ENCODE assay signal across 19 cellular contexts in the genomic region with DNA sequence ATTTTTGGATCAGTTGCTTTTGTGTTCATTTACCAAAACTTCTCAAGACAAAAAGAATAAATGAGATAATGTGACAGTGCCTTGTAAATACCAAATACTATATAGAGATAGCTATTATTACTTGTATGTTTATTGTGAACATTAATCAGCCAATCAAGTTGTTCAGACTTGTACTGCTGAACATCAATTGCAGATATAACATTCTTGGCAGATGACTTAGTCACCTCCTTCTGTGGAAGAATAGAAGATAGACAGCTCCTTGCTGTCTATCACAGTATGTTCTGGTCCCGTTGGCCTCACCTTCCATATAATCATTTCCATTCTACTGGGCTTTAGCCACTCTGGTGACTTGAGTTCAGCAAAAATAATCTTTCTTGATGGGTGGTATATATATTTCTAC. TPM values are rescaled to one million over a fixed set of nuclear protein-coding genes. Genes with fewer than 3 reads are reported as not detected.
DNase-seq lines count a peak whose midpoint lies in the region; ATAC-seq, FAIRE-seq and TF ChIP-seq lines count a peak whose summit lies in the region.
"Had no signal": no experiment of that assay in that cellular context is flagged by ENCODE, and none has a peak within 500 bp of the region (broad histone marks: within the 10 kb centered on the region; RNA-seq: fewer than 3 reads in every experiment).

No MANE protein-coding gene starts in this region.

- H4K20me1 ChIP-seq in astrocyte (ENCODE audit: insufficient read depth, low read length), result no peaks in the 10 kb centered on the region

- peaks cover 26% of the 10 kb centered on the region for H3K36me3 Mint-ChIP-seq in astrocyte (ENCODE audit: low read depth, unreplicated experiment)

- no peak overlapping the region for H3K4me2 ChIP-seq in astrocyte (ENCODE audit: low read length)

- H3K79me2 ChIP-seq in astrocyte (ENCODE audit: insufficient read depth, low read length), result no peaks in the 10 kb centered on the region

- H3K27me3 ChIP-seq in astrocyte (ENCODE audit: insufficient read depth, low read length), result no peaks in the 10 kb centered on the region
- H3K27me3 ChIP-seq in dorsolateral prefrontal cortex, result no peaks in the 10 kb centered on the region
- no peaks in the 10 kb centered on the region for H3K27me3 ChIP-seq in layer of hippocampus (ENCODE audit: control insufficient read depth, insufficient read depth, low read length)

- no peak overlapping the region for H3K4me3 Mint-ChIP-seq in astrocyte (ENCODE audit: unreplicated experiment)
- H3K4me3 Mint-ChIP-seq: B cell; CD4-positive, alpha-beta T cell had no signal

- no peaks in the 10 kb centered on the region for H3K9me3 Mint-ChIP-seq in astrocyte (ENCODE audit: unreplicated experiment)
- H3K9me3 Mint-ChIP-seq: CD4-positive, alpha-beta T cell had no signal

- no peaks in the 10 kb centered on the region for H3K27me3 Mint-ChIP-seq in astrocyte (ENCODE audit: low read depth, unreplicated experiment)
- H3K27me3 Mint-ChIP-seq: B cell; CD4-positive, alpha-beta T cell had no signal

- H3K9me3 ChIP-seq in astrocyte (ENCODE audit: insufficient read depth, low read depth, low read length), result no peaks in the 10 kb centered on the region
- H3K9me3 ChIP-seq: HAP-1 had no signal

- DNase-seq in astrocyte (ENCODE audit: low read depth) (no peak), dorsolateral prefrontal cortex (no peak), urothelium cell line (ENCODE audit: low spot score) (no peak), occipital lobe (lab: John Stamatoyannopoulos, UW) (no peak)
- DNase-seq: C1 segment of cervical spinal cord; CD4-positive, alpha-beta T cell; DMS79 had no signal

- no peak overlapping the region for H2AFZ ChIP-seq in astrocyte (ENCODE audit: low read depth, low read length)

- H3K27ac ChIP-seq in astrocyte (ENCODE audit: low read depth, low read length) (no peak overlapping the region), dorsolateral prefrontal cortex (peak overlapping the region in 57 of 59 donors; percentile 2 to 99 (median 96)), layer of hippocampus (ENCODE audit: low read depth, low read length) (peak overlapping the region; percentile 55)

- TF ChIP-seq CTCF in astrocyte (IDR thresholded peaks at IDR 0.05; ENCODE audit: insufficient read depth, low read depth, low read length), result no peak
- TF ChIP-seq CTCF in dorsolateral prefrontal cortex (IDR thresholded peaks at IDR 0.05 in 54 of 56, conservative IDR thresholded peaks at IDR 0.05 in 2 of 56; ENCODE audit: low read depth in 1 of 56, partially characterized antibody in 56 of 56), result no peak

- no peaks in the 10 kb centered on the region for H3K4me1 ChIP-seq in astrocyte (ENCODE audit: insufficient read depth, low read length)
- H3K4me1 ChIP-seq: HAP-1 had no signal

- intact Hi-C loops in dorsolateral prefrontal cortex (cut with DNase I), result loop anchor here (5.0 to 10.0 kb wide), 2 partner anchors 109 to 112 kb away; partner anchors contain the start of gene RBM25 (in 2 of the 2)

- no peak overlapping the region for H3K9ac ChIP-seq in astrocyte (ENCODE audit: low read length)

- H3K27ac Mint-ChIP-seq in astrocyte (ENCODE audit: unreplicated experiment), result peak overlapping the region; percentile 18
- H3K27ac Mint-ChIP-seq: B cell; CD4-positive, alpha-beta T cell had no signal

- no peak overlapping the region for H3K4me3 ChIP-seq in astrocyte (ENCODE audit: insufficient read depth, low read depth, low read length)
- H3K4me3 ChIP-seq in dorsolateral prefrontal cortex, result no peak overlapping the region
- H3K4me3 ChIP-seq: HAP-1 had no signal

- FAIRE-seq in astrocyte (lab: Jason Lieb, UNC), result no peak
- peak; percentile 50 for FAIRE-seq in urothelium cell line (lab: Jason Lieb, UNC)
- FAIRE-seq: A204.1, G401.6, GM12891, GM19239, H1, HepG2, HTR-8/SVneo had no signal

- H3K36me3 ChIP-seq in astrocyte (ENCODE audit: insufficient read depth, low read length), result peaks cover 12% of the 10 kb centered on the region

- ATAC-seq in HG03460 (IDR thresholded peaks at IDR 0.05; ENCODE audit: unreplicated experiment) (no peak), GM21447 (IDR thresholded peaks at IDR 0.05; ENCODE audit: unreplicated experiment) (no peak)
- ATAC-seq: HepG2 had no signal

- H3K4me1 Mint-ChIP-seq in astrocyte (ENCODE audit: low read depth, unreplicated experiment), result no peaks in the 10 kb centered on the region
- H3K4me1 Mint-ChIP-seq: B cell had no signal

RNA-seq across cellular contexts. Expression of gene PSEN1, which starts 30.1 kb away (rescaled TPM):
- 89.5 and 91.1 TPM in 2 replicates for total RNA-seq in astrocyte
- total RNA-seq in dorsolateral prefrontal cortex, result 100 to 1,000 TPM in 44 of 120 experiments, 10 to 100 TPM in 76; 53.3 to 206 (median 92.7) TPM
- total RNA-seq in occipital lobe, result 76.4 TPM
